15 cellular contexts compared by ENCODE assay signal in the genomic region with DNA sequence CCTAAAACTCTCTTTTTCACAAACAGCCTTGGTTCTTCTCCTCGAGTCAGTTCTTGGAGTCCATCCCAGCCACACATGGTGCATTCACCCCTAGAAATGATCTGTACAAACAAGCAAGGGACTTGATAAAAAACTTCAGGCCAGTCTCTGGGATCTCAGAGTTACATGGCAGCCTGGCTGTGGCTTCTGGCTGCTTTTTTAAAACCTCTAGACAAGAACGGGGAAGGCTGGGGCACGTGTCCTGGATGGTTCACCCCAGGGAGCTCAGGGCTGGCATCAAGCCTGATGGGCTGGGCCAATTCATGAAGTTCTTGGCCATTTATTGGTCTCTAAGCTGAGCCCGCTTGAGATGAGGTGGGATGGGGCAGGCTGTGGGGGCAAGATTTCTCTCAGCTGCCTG. TPM values are rescaled to one million over a fixed set of nuclear protein-coding genes. Genes with fewer than 3 reads are reported as not detected.
DNase-seq lines count a peak whose midpoint lies in the region; ATAC-seq and TF ChIP-seq lines count a peak whose summit lies in the region.
"Had no signal": no experiment of that assay in that cellular context is flagged by ENCODE, and none has a peak within 500 bp of the region (broad histone marks: within the 10 kb centered on the region; RNA-seq: fewer than 3 reads in every experiment).

No MANE protein-coding gene starts in this region.

- intact Hi-C loops in IMR-90 (cut with micrococcal nuclease) = no loop called here
- intact Hi-C loops in left ventricle myocardium superior (cut with micrococcal nuclease) = no loop called here
- intact Hi-C loops in CD8-positive, alpha-beta T cell (cut with DNase I, micrococcal nuclease) = no loop called here

- no peaks in the 10 kb centered on the region for H3K36me3 Mint-ChIP-seq in CD8-positive, alpha-beta T cell
- H3K36me3 Mint-ChIP-seq in stimulated activated effector memory CD8-positive, alpha-beta T cell treated with anti-CD3 and anti-CD28 coated beads, Interleukin-12 subunit alpha, Interleukin-12 subunit beta, amount 100 ng/mL, for 72 hours = no peaks in the 10 kb centered on the region
- H3K36me3 Mint-ChIP-seq: CD4-positive, alpha-beta memory T cell had no signal

- H3K18ac ChIP-seq in IMR-90 (ENCODE audit: low read depth, low read length) = no peak overlapping the region

- H3K4me1 ChIP-seq in IMR-90 (ENCODE audit: control insufficient read depth, insufficient read depth, low read length) = peaks cover 3% of the 10 kb centered on the region
- H3K4me1 ChIP-seq in CD8-positive, alpha-beta T cell (ENCODE audit: insufficient read depth, low read length) = no peaks in the 10 kb centered on the region

- no peak overlapping the region for H2BK120ac ChIP-seq in IMR-90 (ENCODE audit: low read depth, low read length)

- no peak overlapping the region for H3K27ac Mint-ChIP-seq in CD8-positive, alpha-beta T cell
- H3K27ac Mint-ChIP-seq in stimulated activated effector memory CD8-positive, alpha-beta T cell treated with anti-CD3 and anti-CD28 coated beads, Interleukin-12 subunit alpha, Interleukin-12 subunit beta, amount 100 ng/mL, for 72 hours = no peak overlapping the region
- H3K27ac Mint-ChIP-seq: activated CD4-positive, alpha-beta memory T cell treated with anti-CD3 and anti-CD28 coated beads, Interleukin-2, amount 10 ng/mL, durations not matched to agents 7 days and 5 days; CD4-positive, alpha-beta memory T cell had no signal

- H3K4me1 Mint-ChIP-seq in CD8-positive, alpha-beta T cell (ENCODE audit: low read depth) = no peaks in the 10 kb centered on the region
- no peaks in the 10 kb centered on the region for H3K4me1 Mint-ChIP-seq in stimulated activated effector memory CD8-positive, alpha-beta T cell treated with anti-CD3 and anti-CD28 coated beads, Interleukin-12 subunit alpha, Interleukin-12 subunit beta, amount 100 ng/mL, for 72 hours
- H3K4me1 Mint-ChIP-seq: activated CD4-positive, alpha-beta memory T cell treated with anti-CD3 and anti-CD28 coated beads, Interleukin-2, amount 10 ng/mL, durations not matched to agents 7 days and 5 days; CD4-positive, alpha-beta memory T cell had no signal

- H4K20me1 ChIP-seq in IMR-90 (ENCODE audit: insufficient read depth, low read length) = no peaks in the 10 kb centered on the region

- no peak overlapping the region for H4K8ac ChIP-seq in IMR-90 (ENCODE audit: low read depth in 2 of 2, low read length in 2 of 2)

- no peak overlapping the region for H4K91ac ChIP-seq in IMR-90 (ENCODE audit: insufficient read depth, low read depth, low read length)

- H2AK5ac ChIP-seq in IMR-90 (ENCODE audit: low read depth, low read length) = no peak overlapping the region

- no peak overlapping the region for H3K4me3 Mint-ChIP-seq in CD8-positive, alpha-beta T cell
- H3K4me3 Mint-ChIP-seq in stimulated activated effector memory CD8-positive, alpha-beta T cell treated with anti-CD3 and anti-CD28 coated beads, Interleukin-12 subunit alpha, Interleukin-12 subunit beta, amount 100 ng/mL, for 72 hours = no peak overlapping the region
- H3K4me3 Mint-ChIP-seq: activated CD4-positive, alpha-beta memory T cell treated with anti-CD3 and anti-CD28 coated beads, Interleukin-2, amount 10 ng/mL, durations not matched to agents 7 days and 5 days; CD4-positive, alpha-beta memory T cell had no signal

- peaks cover 19% of the 10 kb centered on the region for H3K27me3 ChIP-seq in IMR-90 (ENCODE audit: control insufficient read depth, insufficient read depth, low read length)
- no peaks in the 10 kb centered on the region for H3K27me3 ChIP-seq in CD8-positive, alpha-beta T cell (ENCODE audit: insufficient read depth, low read length)

- no peak overlapping the region for H2BK15ac ChIP-seq in IMR-90 (ENCODE audit: low read depth, low read length)

- POLR2A ChIA-PET in IMR-90 (lab: Charles Lee; ENCODE audit: unreplicated experiment) = no interaction called here
- POLR2A ChIA-PET in CD8-positive, alpha-beta T cell (lab: Charles Lee) = interaction anchor here (0.8 kb wide), 1 partner anchor 9 kb away, joined by 5 read pairs; no protein-coding TSS in a partner anchor

- H3K9ac ChIP-seq in IMR-90 (ENCODE audit: low read depth, low read length) = no peak overlapping the region

- H2BK5ac ChIP-seq in IMR-90 (ENCODE audit: low read depth, low read length, poor library complexity, severe bottlenecking) = no peak overlapping the region

- no peak overlapping the region for H4K5ac ChIP-seq in IMR-90 (ENCODE audit: low read depth, low read length)

- no peak overlapping the region for H2BK20ac ChIP-seq in IMR-90 (ENCODE audit: low read depth, low read length)

- no peak for TF ChIP-seq POLR2A in IMR-90 (IDR thresholded peaks at IDR 0.05; ENCODE audit: low read depth, low read length)

- peak; percentile 70 for ATAC-seq in IMR-90 (ENCODE audit: low read depth)
- ATAC-seq in left ventricle myocardium superior = peak; percentile 68
- ATAC-seq in CD8-positive, alpha-beta T cell = no peak
- no peak for ATAC-seq in stimulated activated effector memory CD8-positive, alpha-beta T cell treated with anti-CD3 and anti-CD28 coated beads, Interleukin-12 subunit alpha, Interleukin-12 subunit beta, amount 100 ng/mL, for 72 hours

- H3K23ac ChIP-seq in IMR-90 (ENCODE audit: low read depth, low read length) = no peak overlapping the region

- in situ Hi-C loops in IMR-90 (cut with MboI; ENCODE audit: low sequenced_read_pairs) (no loop called here), astrocyte of the spinal cord (cut with HindIII; ENCODE audit: low sequenced_read_pairs) (no loop called here)

- H3K9me1 ChIP-seq in IMR-90 (ENCODE audit: insufficient read depth, low read length) = no peaks in the 10 kb centered on the region

- CTCF ChIA-PET in IMR-90 (lab: Yijun Ruan, JAX) = no interaction called here
- CTCF ChIA-PET in CD8-positive, alpha-beta T cell (lab: Charles Lee) = no interaction called here

- no TSS peak for BruUV-seq in IMR-90 (replicated peaks; lab: Mats Ljungman, UMichigan)

- H3K79me1 ChIP-seq in IMR-90 (ENCODE audit: low read depth in 1 of 2, low read length in 2 of 2) = no peaks in the 10 kb centered on the region

- no peaks in the 10 kb centered on the region for H3K9me3 Mint-ChIP-seq in CD8-positive, alpha-beta T cell
- no peaks in the 10 kb centered on the region for H3K9me3 Mint-ChIP-seq in stimulated activated effector memory CD8-positive, alpha-beta T cell treated with anti-CD3 and anti-CD28 coated beads, Interleukin-12 subunit alpha, Interleukin-12 subunit beta, amount 100 ng/mL, for 72 hours
- H3K9me3 Mint-ChIP-seq: activated CD4-positive, alpha-beta memory T cell treated with anti-CD3 and anti-CD28 coated beads, Interleukin-2, amount 10 ng/mL, durations not matched to agents 7 days and 5 days; CD4-positive, alpha-beta memory T cell had no signal

- TF ChIP-seq CTCF in IMR-90 (conservative IDR thresholded peaks at IDR 0.05; ENCODE audit: low read depth, low read length) (no peak), astrocyte of the spinal cord (IDR thresholded peaks at IDR 0.05; ENCODE audit: low read depth, low read length) (no peak)
- TF ChIP-seq CTCF in CD8-positive, alpha-beta T cell (IDR thresholded peaks at IDR 0.05) = no peak

- no peak overlapping the region for H3K4ac ChIP-seq in IMR-90 (ENCODE audit: low read depth, low read length)

- dilution Hi-C loops in IMR-90 (cut with HindIII; ENCODE audit: low sequenced_read_pairs, unreplicated experiment) = no loop called here

- no peak overlapping the region for H3K4me2 ChIP-seq in IMR-90 (ENCODE audit: low read depth, low read length)

- no peak overlapping the region for H3K56ac ChIP-seq in IMR-90 (ENCODE audit: extremely low read depth, insufficient read depth, low read length)

- TF ChIP-seq RAD21 in IMR-90 (IDR thresholded peaks at IDR 0.05; ENCODE audit: low read length) = no peak

- peaks cover 12% of the 10 kb centered on the region for H3K27me3 Mint-ChIP-seq in CD8-positive, alpha-beta T cell (ENCODE audit: low read depth)

- H3K9me3 ChIP-seq in IMR-90 (ENCODE audit: control insufficient read depth, insufficient read depth, low read length) = no peaks in the 10 kb centered on the region
- no peaks in the 10 kb centered on the region for H3K9me3 ChIP-seq in CD8-positive, alpha-beta T cell (ENCODE audit: low read length)

- H3K27ac ChIP-seq in IMR-90 (ENCODE audit: insufficient read depth, low read length) = no peak overlapping the region
- peak overlapping the region in 14 of 21 experiments; percentile 3 to 75 (median 51) for H3K27ac ChIP-seq in skin epidermis
- H3K27ac ChIP-seq in CD8-positive, alpha-beta T cell (ENCODE audit: low read depth, low read length) = no peak overlapping the region
- H3K27ac ChIP-seq: cardiac muscle cell had no signal

- no peak overlapping the region for H3K14ac ChIP-seq in IMR-90 (replicated peaks; ENCODE audit: low read depth, low read length)

- no peaks in the 10 kb centered on the region for H3K36me3 ChIP-seq in IMR-90 (ENCODE audit: control insufficient read depth, insufficient read depth, low read length)
- no peaks in the 10 kb centered on the region for H3K36me3 ChIP-seq in CD8-positive, alpha-beta T cell (ENCODE audit: insufficient read depth, low read length)
- H3K36me3 ChIP-seq: cardiac muscle cell had no signal

- DNase-seq in IMR-90 = peak; percentile 44
- DNase-seq in astrocyte of the spinal cord (ENCODE audit: low read depth, low spot score) = peak; percentile 81
- peak; percentile 65 for DNase-seq in left ventricle myocardium superior
- no peak for DNase-seq in CD8-positive, alpha-beta T cell
- no peak for DNase-seq in activated gamma-delta T cell (lab: John Stamatoyannopoulos, UW)
- DNase-seq in NCI-H345 (lab: John Stamatoyannopoulos, UW) = no peak
- DNase-seq in stimulated activated effector memory CD8-positive, alpha-beta T cell treated with anti-CD3 and anti-CD28 coated beads, Interleukin-12 subunit alpha, Interleukin-12 subunit beta, amount 100 ng/mL, for 72 hours (ENCODE audit: low spot score in 2 of 2) = no peak
- DNase-seq: activated CD4-positive, alpha-beta memory T cell treated with anti-CD3 and anti-CD28 coated beads, Interleukin-2, amount 10 ng/mL, durations not matched to agents 7 days and 5 days; activated gamma-delta T cell treated with Interleukin-2 at 50 U/mL for 16 hours; CD4-positive, alpha-beta memory T cell; MV-4-11; NCI-H524 treated with DMSO at 0.1 percent for 48 hours; T1000 had no signal

- no peak overlapping the region for H3K4me3 ChIP-seq in IMR-90 (ENCODE audit: insufficient read depth, low read depth, low read length)
- no peak overlapping the region for H3K4me3 ChIP-seq in astrocyte of the spinal cord (ENCODE audit: low read depth, low read length)
- H3K4me3 ChIP-seq in skin epidermis = no peak overlapping the region
- H3K4me3 ChIP-seq in CD8-positive, alpha-beta T cell (ENCODE audit: low read depth, low read length) = no peak overlapping the region
- H3K4me3 ChIP-seq: cardiac muscle cell had no signal

- H2AK9ac ChIP-seq in IMR-90 (replicated peaks; ENCODE audit: low read depth, low read length, poor library complexity) = no peak overlapping the region

- peak overlapping the region; percentile 26 for H2AFZ ChIP-seq in IMR-90 (replicated peaks; ENCODE audit: low read length, poor library complexity)

- WGBS in IMR-90 (ENCODE audit: extremely low coverage in 2 of 2, insufficient read length in 1 of 2), 2 experiments = 0% methylated on average over 1 of the region's 4 CpGs; no CpG with 5 or more reads in 1 of the 2 experiments

RNA-seq across cellular contexts. Expression of gene ZFAND3, which starts 10.4 kb away (rescaled TPM):
- total RNA-seq in IMR-90 (2012; rRNA removed) = 10.9 and 13.1 TPM in 2 replicates
- 21.8 and 26.7 TPM in 2 replicates for polyA plus RNA-seq in IMR-90 (2012; rRNA removed)
- polyA plus RNA-seq in IMR-90 (2012; cell fraction: cytosol; rRNA removed) = 15.3 and 24.4 TPM in 2 replicates
- 15.6 and 20.7 TPM in 2 replicates for polyA plus RNA-seq in IMR-90 (2012; cell fraction: nucleus; rRNA removed; ENCODE audit: low replicate concordance)
- 83.5 TPM for total RNA-seq in left ventricle myocardium superior
- total RNA-seq in CD8-positive, alpha-beta T cell = 10 to 100 TPM; 28.4 to 29.9 TPM

Comparison
In these comparisons a context has a peak if more than half of its experiments do, and no peak if none do; other contexts are left out.
1. ATAC-seq: peak in IMR-90 (single experiment) and left ventricle myocardium superior (single experiment); none in CD8-positive, alpha-beta T cell (single experiment) and stimulated activated effector memory CD8-positive, alpha-beta T cell treated with anti-CD3 and anti-CD28 coated beads, Interleukin-12 subunit alpha, Interleukin-12 subunit beta, amount 100 ng/mL, for 72 hours (single experiment).
2. DNase-seq: peak in IMR-90 (single experiment), astrocyte of the spinal cord (single experiment) and left ventricle myocardium superior (single experiment); none in CD8-positive, alpha-beta T cell (0 of 7), activated gamma-delta T cell (single experiment), NCI-H345 (single experiment) and stimulated activated effector memory CD8-positive, alpha-beta T cell treated with anti-CD3 and anti-CD28 coated beads, Interleukin-12 subunit alpha, Interleukin-12 subunit beta, amount 100 ng/mL, for 72 hours (0 of 2).
3. H3K27ac ChIP-seq: peak in skin epidermis (14 of 21); none in IMR-90 (single experiment) and CD8-positive, alpha-beta T cell (single experiment).